Comparison of ENCODE assay signal across 10 cellular contexts in genomic region chr1:32925360-32926142, GRCh38. TPM values are rescaled to one million over a fixed set of nuclear protein-coding genes. Genes with fewer than 3 reads are reported as not detected.
DNase-seq lines count a peak whose midpoint lies in the region; ATAC-seq and TF ChIP-seq lines count a peak whose summit lies in the region.
"Had no signal": no experiment of that assay in that cellular context is flagged by ENCODE, and none has a peak within 500 bp of the region (broad histone marks: within the 10 kb centered on the region; RNA-seq: fewer than 3 reads in every experiment).

No MANE protein-coding gene starts in this region.

- ATAC-seq in activated B cell treated with CpG ODN at 0.5 μM for 24 hours (ENCODE audit: low read depth) = peak; percentile 47
- no peak for ATAC-seq in left lobe of liver
- ATAC-seq: psoas muscle had no signal

- POLR2A ChIA-PET in activated B cell treated with CpG ODN at 0.5 μM for 24 hours (lab: Charles Lee) (interaction anchor here (0.6 kb wide), 1 partner anchor 35 kb away, joined by 3 read pairs; no protein-coding TSS in a partner anchor), PC-9 (lab: Charles Lee; ENCODE audit: unreplicated experiment) (interaction anchor here (0.7 kb wide), 1 partner anchor 10 kb away, joined by 19 read pairs; no protein-coding TSS in a partner anchor)

- H4K20me1 ChIP-seq in GM23248 (ENCODE audit: insufficient read depth) (no peaks in the 10 kb centered on the region), osteoblast (ENCODE audit: insufficient read depth, low read length) (no peaks in the 10 kb centered on the region), PC-9 (ENCODE audit: insufficient read depth) (no peaks in the 10 kb centered on the region)

- H3K27me3 Mint-ChIP-seq in activated B cell treated with CpG ODN at 0.5 μM for 24 hours = peaks cover 44% of the 10 kb centered on the region

- H3K79me2 ChIP-seq in GM23248 (ENCODE audit: insufficient read depth) (no peaks in the 10 kb centered on the region), osteoblast (ENCODE audit: insufficient read depth, low read length) (no peaks in the 10 kb centered on the region), PC-9 (ENCODE audit: low read depth) (no peaks in the 10 kb centered on the region)

- H2AFZ ChIP-seq in GM23248 (peak overlapping the region; percentile 69), osteoblast (ENCODE audit: low read length) (peak overlapping the region; percentile 65), PC-9 (no peak overlapping the region)

- H3K4me2 ChIP-seq in GM23248 (ENCODE audit: unreplicated experiment) (no peak overlapping the region), osteoblast (ENCODE audit: insufficient read depth, low read length) (peak overlapping the region; percentile 23), PC-9 (no peak overlapping the region)

- no peaks in the 10 kb centered on the region for H3K36me3 Mint-ChIP-seq in activated B cell treated with CpG ODN at 0.5 μM for 24 hours (ENCODE audit: low read depth)

- no peak for TF ChIP-seq CTCF in activated B cell treated with CpG ODN at 0.5 μM for 24 hours (IDR thresholded peaks at IDR 0.05)
- no peak for TF ChIP-seq CTCF in osteoblast (IDR thresholded peaks at IDR 0.05; ENCODE audit: extremely low read depth, low read depth, low read length)
- no peak for TF ChIP-seq CTCF in PC-9 (conservative IDR thresholded peaks at IDR 0.05)
- no peak for TF ChIP-seq CTCF in esophagus squamous epithelium (IDR thresholded peaks at IDR 0.05)

- intact Hi-C loops in activated B cell treated with CpG ODN at 0.5 μM for 24 hours (cut with micrococcal nuclease) = no loop called here
- intact Hi-C loops in PC-9 (cut with micrococcal nuclease; ENCODE audit: unreplicated experiment) = no loop called here
- intact Hi-C loops in esophagus squamous epithelium (cut with DNase I) = loop anchor here (10.0 kb wide), 1 partner anchor 159 kb away; the partner anchor contains the start of gene AZIN2

- H3K36me3 ChIP-seq in GM23248 (ENCODE audit: low read depth) = no peaks in the 10 kb centered on the region
- no peaks in the 10 kb centered on the region for H3K36me3 ChIP-seq in osteoblast (ENCODE audit: insufficient read depth, low read length)
- no peaks in the 10 kb centered on the region for H3K36me3 ChIP-seq in PC-9 (ENCODE audit: low read depth)
- no peaks in the 10 kb centered on the region for H3K36me3 ChIP-seq in esophagus squamous epithelium

- DNase-seq in GM23248 = peak; percentile 67
- DNase-seq in activated B cell treated with CpG ODN at 0.5 μM for 24 hours = no peak
- peak; percentile 23 for DNase-seq in glomerular visceral epithelial cell (ENCODE audit: extremely low spot score)
- peak; percentile 62 for DNase-seq in osteoblast (ENCODE audit: insufficient read length, low spot score, missing footprints)
- no peak for DNase-seq in PC-9
- DNase-seq in left lobe of liver (ENCODE audit: low spot score) = no peak
- DNase-seq in esophagus squamous epithelium (lab: John Stamatoyannopoulos, UW) = no peak
- DNase-seq in NCI-H1105 (lab: John Stamatoyannopoulos, UW) = no peak

- H3K27ac ChIP-seq in GM23248 (no peak overlapping the region), osteoblast (ENCODE audit: low read depth, low read length) (no peak overlapping the region), PC-9 (no peak overlapping the region), esophagus squamous epithelium (no peak overlapping the region)
- H3K27ac ChIP-seq: psoas muscle had no signal

- no peaks in the 10 kb centered on the region for H3K27me3 ChIP-seq in GM23248 (replicated peaks; ENCODE audit: insufficient read depth)
- H3K27me3 ChIP-seq in osteoblast (ENCODE audit: insufficient read depth, low read length) = peaks cover 3% of the 10 kb centered on the region
- no peaks in the 10 kb centered on the region for H3K27me3 ChIP-seq in PC-9 (ENCODE audit: insufficient read depth, low read depth)
- peaks cover 0 to 48% (median 2%) of the 10 kb centered on the region in 4 donors for H3K27me3 ChIP-seq in esophagus squamous epithelium

- peak overlapping the region; percentile 36 for H3K4me3 Mint-ChIP-seq in activated B cell treated with CpG ODN at 0.5 μM for 24 hours

- H3F3A ChIP-seq in GM23248 (ENCODE audit: insufficient read depth) (no peaks in the 10 kb centered on the region; the same call in 1 of the 2 replicates), PC-9 (ENCODE audit: insufficient read depth, low read depth) (no peaks in the 10 kb centered on the region; the same call in 1 of the 2 replicates)

- CTCF ChIA-PET in activated B cell treated with CpG ODN at 0.5 μM for 24 hours (lab: Charles Lee) = interaction anchor here (1.0 to 1.7 kb wide), 4 partner anchors 82 to 171 kb away, joined by 3 to 14 read pairs (median 6); no protein-coding TSS in a partner anchor
- CTCF ChIA-PET in PC-9 (lab: Charles Lee) = interaction anchor here (0.6 kb wide), 1 partner anchor 208 kb away, joined by 14 read pairs; no protein-coding TSS in a partner anchor

- H3K9ac ChIP-seq in GM23248 = peak overlapping the region; percentile 30; the same call in 1 of the 2 replicates

- no TSS peak for BruUV-seq in PC-9 (replicated peaks; lab: Mats Ljungman, UMichigan)

- in situ Hi-C loops in GM23248 (cut with MboI) = no loop called here

- H3K4me1 ChIP-seq in GM23248 (ENCODE audit: insufficient read depth) = peaks cover under 1% of the 10 kb centered on the region; the same call in 1 of the 2 replicates
- H3K4me1 ChIP-seq in osteoblast (ENCODE audit: insufficient read depth, low read length) = no peaks in the 10 kb centered on the region
- peaks cover 8% of the 10 kb centered on the region; the same call in 1 of the 2 replicates for H3K4me1 ChIP-seq in PC-9 (replicated peaks; ENCODE audit: insufficient read depth)
- H3K4me1 ChIP-seq in esophagus squamous epithelium = peaks cover 8 to 17% (median 12%) of the 10 kb centered on the region in 3 donors

- H3K9me2 ChIP-seq in GM23248 (ENCODE audit: insufficient read depth) (no peaks in the 10 kb centered on the region), PC-9 (ENCODE audit: insufficient read depth) (no peaks in the 10 kb centered on the region)

- no peak overlapping the region for H3K4me3 ChIP-seq in GM23248
- H3K4me3 ChIP-seq in osteoblast (ENCODE audit: insufficient read depth, low read length) = no peak overlapping the region
- H3K4me3 ChIP-seq in PC-9 = no peak overlapping the region
- peak overlapping the region in 1 of 4 donors; percentile 41 for H3K4me3 ChIP-seq in esophagus squamous epithelium
- H3K4me3 ChIP-seq: psoas muscle had no signal

- H3K27ac Mint-ChIP-seq in activated B cell treated with CpG ODN at 0.5 μM for 24 hours = no peak overlapping the region

- 33 to 35% methylated on average over 23 to 24 of the region's 24 CpGs for WGBS in GM23248 (ENCODE audit: low coverage in 1 of 2, low lambda C conversion rate in 2 of 2, missing lambda C conversion rate in 2 of 2), 2 experiments
- WGBS in esophagus squamous epithelium, 2 donors = 28 to 30% methylated on average over 24 of the region's 24 CpGs

- peaks cover 19% of the 10 kb centered on the region for H3K4me1 Mint-ChIP-seq in activated B cell treated with CpG ODN at 0.5 μM for 24 hours

- peaks cover 3% of the 10 kb centered on the region for H3K9me3 Mint-ChIP-seq in activated B cell treated with CpG ODN at 0.5 μM for 24 hours

- no peak for TF ChIP-seq POLR2A in esophagus squamous epithelium (IDR thresholded peaks at IDR 0.05)

- H3K9me3 ChIP-seq in GM23248 (ENCODE audit: low read depth) (no peaks in the 10 kb centered on the region), osteoblast (ENCODE audit: low read depth, low read length) (no peaks in the 10 kb centered on the region), PC-9 (ENCODE audit: insufficient read depth, low read depth) (no peaks in the 10 kb centered on the region), esophagus squamous epithelium (no peaks in the 10 kb centered on the region)
- H3K9me3 ChIP-seq: psoas muscle had no signal

RNA-seq across cellular contexts. Expression of gene TMEM54, which starts 24.4 kb away (rescaled TPM):
- total RNA-seq in GM23248 (2014; rRNA removed; shearing (Covaris generic)) = 41.7 and 60.4 TPM in 2 replicates
- 33.7 and 36.1 TPM in 2 replicates for polyA plus RNA-seq in GM23248 (2016; fragmentation: Nextera tagmentation; extraction: Ambion mirVana)
- 0.44 and 0.66 TPM in 2 replicates for total RNA-seq in activated B cell treated with CpG ODN at 0.5 μM for 24 hours
- 16.5 and 22.4 TPM in 2 replicates for total RNA-seq in osteoblast
- 102 and 132 TPM in 2 replicates for total RNA-seq in PC-9 (2021)
- total RNA-seq in left lobe of liver = 6.1 TPM
- 100 to 1,000 TPM; 151 to 255 (median 178) TPM for total RNA-seq in esophagus squamous epithelium

RNA-seq across cellular contexts. Expression of gene RNF19B, which starts 39.1 kb away (rescaled TPM):
- 9.5 and 11.1 TPM in 2 replicates for total RNA-seq in GM23248 (2014; rRNA removed; shearing (Covaris generic))
- polyA plus RNA-seq in GM23248 (2016; fragmentation: Nextera tagmentation; extraction: Ambion mirVana) = 1.5 and 1.6 TPM in 2 replicates
- total RNA-seq in activated B cell treated with CpG ODN at 0.5 μM for 24 hours (22.7 and 23.6 TPM in 2 replicates), osteoblast (14.5 and 19.7 TPM in 2 replicates), PC-9 (2021) (25.4 and 25.5 TPM in 2 replicates), left lobe of liver (6.6 TPM), esophagus squamous epithelium (10 to 100 TPM; 24.2 to 61.6 (median 46.4) TPM)

RNA-seq across cellular contexts. Expression of gene HPCA, which starts 39.3 kb away (rescaled TPM):
- not detected in 2 replicates for total RNA-seq in GM23248 (2014; rRNA removed; shearing (Covaris generic))
- not detected in 2 replicates for polyA plus RNA-seq in GM23248 (2016; fragmentation: Nextera tagmentation; extraction: Ambion mirVana)
- not detected in 2 replicates for total RNA-seq in activated B cell treated with CpG ODN at 0.5 μM for 24 hours
- total RNA-seq in osteoblast = not detected in 2 replicates
- total RNA-seq in PC-9 (2021) = not detected in 2 replicates
- not detected for total RNA-seq in left lobe of liver
- total RNA-seq in esophagus squamous epithelium = not detected
- total RNA-seq: MCF 10A, psoas muscle had no signal

RNA-seq across cellular contexts. Expression of gene FNDC5, which starts 54.8 kb away (rescaled TPM):
- 0.76 TPM in 1 of 2 replicates, not detected in the other for total RNA-seq in GM23248 (2014; rRNA removed; shearing (Covaris generic))
- polyA plus RNA-seq in GM23248 (2016; fragmentation: Nextera tagmentation; extraction: Ambion mirVana) = 0.15 and 0.33 TPM in 2 replicates
- total RNA-seq in activated B cell treated with CpG ODN at 0.5 μM for 24 hours (0.55 and 1.4 TPM in 2 replicates), osteoblast (0.36 TPM in 1 of 2 replicates, not detected in the other), PC-9 (2021) (not detected in 2 replicates), left lobe of liver (5.4 TPM), esophagus squamous epithelium (under 1 TPM in 2 of 4 donors, not detected in 2; 0.44 to 0.76 TPM)
- total RNA-seq: MCF 10A had no signal

Comparison
In these comparisons a context has a peak if more than half of its experiments do, and no peak if none do; other contexts are left out.
1. DNase-seq: peak in GM23248 (single experiment), glomerular visceral epithelial cell (single experiment) and osteoblast (single experiment); none in activated B cell treated with CpG ODN at 0.5 μM for 24 hours (single experiment), PC-9 (0 of 2), left lobe of liver (single experiment), esophagus squamous epithelium (single experiment) and NCI-H1105 (single experiment).